ENCODE assay signal across 1 cellular context in the genomic region with DNA sequence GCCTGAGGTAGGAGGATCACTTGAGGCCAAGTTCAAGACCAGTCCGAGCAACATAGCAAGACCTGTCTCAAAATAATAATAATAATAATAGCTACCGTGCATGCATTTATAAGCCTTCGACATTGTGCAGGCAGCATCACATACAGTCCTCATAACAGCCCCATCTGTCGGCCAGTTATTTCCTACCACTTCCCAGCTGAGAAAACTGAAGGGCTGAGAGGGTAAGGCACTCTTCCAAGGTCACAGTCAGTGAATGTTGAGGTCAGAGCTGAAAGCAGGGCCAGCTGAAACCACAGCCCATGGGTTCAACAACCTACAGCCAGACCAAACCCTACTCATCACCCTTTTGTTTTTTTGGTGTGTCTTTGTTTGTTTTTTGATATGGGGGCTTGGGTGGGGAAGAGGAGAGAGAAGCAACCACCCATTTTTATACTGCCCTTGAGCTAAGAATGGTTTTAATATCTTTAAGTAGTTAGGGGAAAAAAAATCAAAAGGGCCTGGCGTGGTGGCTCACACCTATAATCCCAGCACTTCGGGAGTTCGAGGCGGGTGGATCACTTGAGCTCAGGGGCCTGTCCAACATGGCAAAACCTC.
TF ChIP-seq lines count a peak whose summit lies in the region.

No MANE protein-coding gene starts in this region.

TF ChIP-seq in HepG2, 621 proteins besides CTCF, POLR2A, EP300 and RAD21:
- TF ChIP-seq RXRB (CRISPR knock-in tag; IDR thresholded peaks at IDR 0.05; ENCODE audit: borderline replicate concordance) (peak; percentile 54; the same call in 1 of the 2 replicates), RARA (CRISPR knock-in tag; IDR thresholded peaks at IDR 0.05) (peak; percentile 66), HNF4A (CRISPR knock-in tag; IDR thresholded peaks at IDR 0.05) (peak; percentile 25; the same call in 1 of the 2 replicates), REPIN1 (CRISPR knock-in tag; IDR thresholded peaks at IDR 0.05; ENCODE audit: borderline replicate concordance, low read depth) (peak; percentile 83), TEAD3 (CRISPR knock-in tag; optimal IDR thresholded peaks at IDR 0.05; ENCODE audit: borderline replicate concordance) (peak; percentile 44), ZNF12 (CRISPR knock-in tag; IDR thresholded peaks at IDR 0.05) (no peak), GATAD2A (CRISPR knock-in tag; IDR thresholded peaks at IDR 0.05) (peak; percentile 30; the same call in 1 of the 2 replicates), ZNF644 (CRISPR knock-in tag; IDR thresholded peaks at IDR 0.05; ENCODE audit: low read depth) (0 out of 2 replicates have a peak, but pooled peaks have one; percentile 39), CHD4 (IDR thresholded peaks at IDR 0.05; ENCODE audit: borderline replicate concordance, low read length) (no peak), IRF2 (CRISPR knock-in tag; IDR thresholded peaks at IDR 0.05) (peak; percentile 41; the same call in 1 of the 2 replicates), MIER3 (CRISPR knock-in tag; IDR thresholded peaks at IDR 0.05; ENCODE audit: borderline replicate concordance) (0 out of 2 replicates have a peak, but pooled peaks have one; percentile 23), KLF11 (CRISPR knock-in tag; IDR thresholded peaks at IDR 0.05) (no peak), XRCC5 (optimal IDR thresholded peaks at IDR 0.05; ENCODE audit: low read length) (peak; percentile 22), FOSL1 (CRISPR knock-in tag; IDR thresholded peaks at IDR 0.05; ENCODE audit: borderline replicate concordance) (no peak), BCL6 (CRISPR knock-in tag; IDR thresholded peaks at IDR 0.05) (peak; percentile 48; the same call in 1 of the 2 replicates), SAP130 (CRISPR knock-in tag; IDR thresholded peaks at IDR 0.05; ENCODE audit: low read depth) (peak; percentile 47; the same call in 1 of the 2 replicates), ELF4 (CRISPR knock-in tag; IDR thresholded peaks at IDR 0.05; ENCODE audit: borderline replicate concordance) (no peak), HDAC2 (CRISPR knock-in tag; IDR thresholded peaks at IDR 0.05) (peak; percentile 44; the same call in 1 of the 2 replicates), SMC3 (IDR thresholded peaks at IDR 0.05; ENCODE audit: low read length) (peak; percentile 73; the same call in 1 of the 2 replicates), FOXA3 (CRISPR knock-in tag; IDR thresholded peaks at IDR 0.05) (0 out of 2 replicates have a peak, but pooled peaks have one; percentile 16), SOX6 (IDR thresholded peaks at IDR 0.05) (no peak), SOX6 (CRISPR knock-in tag; IDR thresholded peaks at IDR 0.05) (0 out of 2 replicates have a peak, but pooled peaks have one; percentile 14), STAG1 (CRISPR knock-in tag; IDR thresholded peaks at IDR 0.05) (peak; percentile 59), KDM4B (CRISPR knock-in tag; IDR thresholded peaks at IDR 0.05) (no peak), HOXA3 (CRISPR knock-in tag; IDR thresholded peaks at IDR 0.05) (peak; percentile 26; the same call in 1 of the 2 replicates), ZNF331 (CRISPR knock-in tag; IDR thresholded peaks at IDR 0.05) (0 out of 2 replicates have a peak, but pooled peaks have one; percentile 38), ZNF460 (CRISPR knock-in tag; IDR thresholded peaks at IDR 0.05; ENCODE audit: borderline replicate concordance) (no peak), ZNF777 (CRISPR knock-in tag; IDR thresholded peaks at IDR 0.05) (no peak), NR2F6 (IDR thresholded peaks at IDR 0.05) (0 out of 2 replicates have a peak, but pooled peaks have one; percentile 40), NR2F6 (CRISPR knock-in tag; IDR thresholded peaks at IDR 0.05) (peak; percentile 53; the same call in 1 of the 2 replicates), IKZF4 (CRISPR knock-in tag; IDR thresholded peaks at IDR 0.05; ENCODE audit: borderline replicate concordance, low read depth, not compliant biosample characterization) (no peak), NR2F1 (CRISPR knock-in tag; IDR thresholded peaks at IDR 0.05) (0 out of 4 replicates have a peak, but pooled peaks of 1 of the 2 experiments have one; percentile 43), ESRRA (CRISPR knock-in tag; IDR thresholded peaks at IDR 0.05; ENCODE audit: low read depth) (peak; percentile 79; the same call in 1 of the 2 replicates)
- TF ChIP-seq, protein P1, sequence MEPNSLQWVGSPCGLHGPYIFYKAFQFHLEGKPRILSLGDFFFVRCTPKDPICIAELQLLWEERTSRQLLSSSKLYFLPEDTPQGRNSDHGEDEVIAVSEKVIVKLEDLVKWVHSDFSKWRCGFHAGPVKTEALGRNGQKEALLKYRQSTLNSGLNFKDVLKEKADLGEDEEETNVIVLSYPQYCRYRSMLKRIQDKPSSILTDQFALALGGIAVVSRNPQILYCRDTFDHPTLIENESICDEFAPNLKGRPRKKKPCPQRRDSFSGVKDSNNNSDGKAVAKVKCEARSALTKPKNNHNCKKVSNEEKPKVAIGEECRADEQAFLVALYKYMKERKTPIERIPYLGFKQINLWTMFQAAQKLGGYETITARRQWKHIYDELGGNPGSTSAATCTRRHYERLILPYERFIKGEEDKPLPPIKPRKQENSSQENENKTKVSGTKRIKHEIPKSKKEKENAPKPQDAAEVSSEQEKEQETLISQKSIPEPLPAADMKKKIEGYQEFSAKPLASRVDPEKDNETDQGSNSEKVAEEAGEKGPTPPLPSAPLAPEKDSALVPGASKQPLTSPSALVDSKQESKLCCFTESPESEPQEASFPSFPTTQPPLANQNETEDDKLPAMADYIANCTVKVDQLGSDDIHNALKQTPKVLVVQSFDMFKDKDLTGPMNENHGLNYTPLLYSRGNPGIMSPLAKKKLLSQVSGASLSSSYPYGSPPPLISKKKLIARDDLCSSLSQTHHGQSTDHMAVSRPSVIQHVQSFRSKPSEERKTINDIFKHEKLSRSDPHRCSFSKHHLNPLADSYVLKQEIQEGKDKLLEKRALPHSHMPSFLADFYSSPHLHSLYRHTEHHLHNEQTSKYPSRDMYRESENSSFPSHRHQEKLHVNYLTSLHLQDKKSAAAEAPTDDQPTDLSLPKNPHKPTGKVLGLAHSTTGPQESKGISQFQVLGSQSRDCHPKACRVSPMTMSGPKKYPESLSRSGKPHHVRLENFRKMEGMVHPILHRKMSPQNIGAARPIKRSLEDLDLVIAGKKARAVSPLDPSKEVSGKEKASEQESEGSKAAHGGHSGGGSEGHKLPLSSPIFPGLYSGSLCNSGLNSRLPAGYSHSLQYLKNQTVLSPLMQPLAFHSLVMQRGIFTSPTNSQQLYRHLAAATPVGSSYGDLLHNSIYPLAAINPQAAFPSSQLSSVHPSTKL (CRISPR knock-in tag; IDR thresholded peaks at IDR 0.05) = peak; percentile 55; the same call in 1 of the 2 replicates
- TF ChIP-seq, protein P2, sequence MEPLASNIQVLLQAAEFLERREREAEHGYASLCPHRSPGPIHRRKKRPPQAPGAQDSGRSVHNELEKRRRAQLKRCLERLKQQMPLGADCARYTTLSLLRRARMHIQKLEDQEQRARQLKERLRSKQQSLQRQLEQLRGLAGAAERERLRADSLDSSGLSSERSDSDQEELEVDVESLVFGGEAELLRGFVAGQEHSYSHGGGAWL (CRISPR knock-in tag; IDR thresholded peaks at IDR 0.05) = no peak
- TF ChIP-seq, protein P3, sequence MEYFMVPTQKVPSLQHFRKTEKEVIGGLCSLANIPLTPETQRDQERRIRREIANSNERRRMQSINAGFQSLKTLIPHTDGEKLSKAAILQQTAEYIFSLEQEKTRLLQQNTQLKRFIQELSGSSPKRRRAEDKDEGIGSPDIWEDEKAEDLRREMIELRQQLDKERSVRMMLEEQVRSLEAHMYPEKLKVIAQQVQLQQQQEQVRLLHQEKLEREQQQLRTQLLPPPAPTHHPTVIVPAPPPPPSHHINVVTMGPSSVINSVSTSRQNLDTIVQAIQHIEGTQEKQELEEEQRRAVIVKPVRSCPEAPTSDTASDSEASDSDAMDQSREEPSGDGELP (IDR thresholded peaks at IDR 0.05; ENCODE audit: borderline replicate concordance, low read depth) = peak; percentile 86; the same call in 1 of the 2 replicates
- TF ChIP-seq, protein P4, sequence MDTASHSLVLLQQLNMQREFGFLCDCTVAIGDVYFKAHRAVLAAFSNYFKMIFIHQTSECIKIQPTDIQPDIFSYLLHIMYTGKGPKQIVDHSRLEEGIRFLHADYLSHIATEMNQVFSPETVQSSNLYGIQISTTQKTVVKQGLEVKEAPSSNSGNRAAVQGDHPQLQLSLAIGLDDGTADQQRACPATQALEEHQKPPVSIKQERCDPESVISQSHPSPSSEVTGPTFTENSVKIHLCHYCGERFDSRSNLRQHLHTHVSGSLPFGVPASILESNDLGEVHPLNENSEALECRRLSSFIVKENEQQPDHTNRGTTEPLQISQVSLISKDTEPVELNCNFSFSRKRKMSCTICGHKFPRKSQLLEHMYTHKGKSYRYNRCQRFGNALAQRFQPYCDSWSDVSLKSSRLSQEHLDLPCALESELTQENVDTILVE (CRISPR knock-in tag; IDR thresholded peaks at IDR 0.05) = peak; percentile 26; the same call in 1 of the 2 replicates
- TF ChIP-seq, protein P5, sequence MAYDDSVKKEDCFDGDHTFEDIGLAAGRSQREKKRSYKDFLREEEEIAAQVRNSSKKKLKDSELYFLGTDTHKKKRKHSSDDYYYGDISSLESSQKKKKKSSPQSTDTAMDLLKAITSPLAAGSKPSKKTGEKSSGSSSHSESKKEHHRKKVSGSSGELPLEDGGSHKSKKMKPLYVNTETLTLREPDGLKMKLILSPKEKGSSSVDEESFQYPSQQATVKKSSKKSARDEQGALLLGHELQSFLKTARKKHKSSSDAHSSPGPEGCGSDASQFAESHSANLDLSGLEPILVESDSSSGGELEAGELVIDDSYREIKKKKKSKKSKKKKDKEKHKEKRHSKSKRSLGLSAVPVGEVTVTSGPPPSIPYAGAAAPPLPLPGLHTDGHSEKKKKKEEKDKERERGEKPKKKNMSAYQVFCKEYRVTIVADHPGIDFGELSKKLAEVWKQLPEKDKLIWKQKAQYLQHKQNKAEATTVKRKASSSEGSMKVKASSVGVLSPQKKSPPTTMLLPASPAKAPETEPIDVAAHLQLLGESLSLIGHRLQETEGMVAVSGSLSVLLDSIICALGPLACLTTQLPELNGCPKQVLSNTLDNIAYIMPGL (CRISPR knock-in tag; IDR thresholded peaks at IDR 0.05; ENCODE audit: borderline replicate concordance in 1 of 2, low read depth in 1 of 2) = peak; percentile 44; a peak in 1 of 4 replicates
- TF ChIP-seq, protein P6, sequence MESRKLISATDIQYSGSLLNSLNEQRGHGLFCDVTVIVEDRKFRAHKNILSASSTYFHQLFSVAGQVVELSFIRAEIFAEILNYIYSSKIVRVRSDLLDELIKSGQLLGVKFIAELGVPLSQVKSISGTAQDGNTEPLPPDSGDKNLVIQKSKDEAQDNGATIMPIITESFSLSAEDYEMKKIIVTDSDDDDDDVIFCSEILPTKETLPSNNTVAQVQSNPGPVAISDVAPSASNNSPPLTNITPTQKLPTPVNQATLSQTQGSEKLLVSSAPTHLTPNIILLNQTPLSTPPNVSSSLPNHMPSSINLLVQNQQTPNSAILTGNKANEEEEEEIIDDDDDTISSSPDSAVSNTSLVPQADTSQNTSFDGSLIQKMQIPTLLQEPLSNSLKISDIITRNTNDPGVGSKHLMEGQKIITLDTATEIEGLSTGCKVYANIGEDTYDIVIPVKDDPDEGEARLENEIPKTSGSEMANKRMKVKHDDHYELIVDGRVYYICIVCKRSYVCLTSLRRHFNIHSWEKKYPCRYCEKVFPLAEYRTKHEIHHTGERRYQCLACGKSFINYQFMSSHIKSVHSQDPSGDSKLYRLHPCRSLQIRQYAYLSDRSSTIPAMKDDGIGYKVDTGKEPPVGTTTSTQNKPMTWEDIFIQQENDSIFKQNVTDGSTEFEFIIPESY (CRISPR knock-in tag; IDR thresholded peaks at IDR 0.05) = no peak
- TF ChIP-seq, protein P7, sequence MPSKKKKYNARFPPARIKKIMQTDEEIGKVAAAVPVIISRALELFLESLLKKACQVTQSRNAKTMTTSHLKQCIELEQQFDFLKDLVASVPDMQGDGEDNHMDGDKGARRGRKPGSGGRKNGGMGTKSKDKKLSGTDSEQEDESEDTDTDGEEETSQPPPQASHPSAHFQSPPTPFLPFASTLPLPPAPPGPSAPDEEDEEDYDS (CRISPR knock-in tag; IDR thresholded peaks at IDR 0.05) = no peak
